8 cellular contexts compared by ENCODE assay signal in the genomic region with DNA sequence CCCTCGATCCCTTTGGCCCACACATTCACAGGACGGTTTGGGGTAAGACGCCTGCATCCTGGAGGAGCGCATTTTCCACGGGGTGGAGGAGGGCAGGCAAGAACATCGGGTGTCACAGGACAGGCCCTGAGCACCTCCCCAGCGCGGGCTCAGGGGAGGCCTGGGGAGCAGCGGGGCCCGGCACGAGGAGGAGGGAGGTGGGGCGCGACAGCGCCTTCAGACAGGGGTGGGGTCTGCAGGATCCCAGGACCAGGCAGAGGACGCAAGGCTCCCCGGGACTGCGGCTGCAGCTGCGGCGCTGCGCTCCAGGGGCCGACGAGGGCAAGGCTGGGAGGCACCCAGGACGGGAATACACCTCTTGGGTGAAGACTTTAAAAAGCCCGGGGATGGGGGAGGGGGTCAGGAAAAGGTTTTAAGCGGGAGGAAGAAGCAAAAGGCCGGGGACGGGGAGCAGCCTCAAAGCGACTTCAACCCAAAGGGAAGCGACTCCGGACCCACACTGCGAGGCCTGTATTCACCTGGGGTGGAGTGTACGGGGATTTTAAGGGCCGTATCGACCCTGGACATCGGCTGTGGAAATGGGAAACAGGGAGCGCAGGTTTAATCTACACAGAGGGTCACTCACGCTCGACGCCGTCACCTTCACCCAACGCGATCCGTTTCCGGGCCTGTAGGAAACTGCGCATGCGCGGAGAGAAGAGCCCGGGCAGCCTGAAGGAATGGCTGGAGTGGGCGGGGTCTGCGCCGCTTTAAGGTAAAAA. TPM values are rescaled to one million over a fixed set of nuclear protein-coding genes. Genes with fewer than 3 reads are reported as not detected.
DNase-seq lines count a peak whose midpoint lies in the region; ATAC-seq, FAIRE-seq and TF ChIP-seq lines count a peak whose summit lies in the region.

TSS of gene ZNF415 (minus strand) at position 680 of the 761 bp plus-strand sequence. CDS start 10,234 bp downstream, outside the sequence.

- H3K36me3 Mint-ChIP-seq in natural killer cell, result peaks cover 25% of the 10 kb centered on the region

- DNase-seq in DMS79 treated with DMSO at 0.1 percent for 48 hours (lab: John Stamatoyannopoulos, UW) (peak; percentile 90), NCI-H526 (lab: John Stamatoyannopoulos, UW) (peak; percentile 84 to 94), frontal cortex (ENCODE audit: low spot score in 2 of 2) (peak; percentile 64 to 72), natural killer cell (peak; percentile 71)
- peak; percentile 28 for DNase-seq in activated naive CD4-positive, alpha-beta T cell treated with Interleukin-2 at 50 U/mL for 16 hours
- DNase-seq in stimulated activated naive CD8-positive, alpha-beta T cell treated with anti-CD3 and anti-CD28 coated beads, Interleukin-15, Interleukin-2, amounts not matched to agents 100 U/mL and 50 U/mL, for 24 hours, result peak; percentile 59

- no peaks in the 10 kb centered on the region for H3K27me3 Mint-ChIP-seq in natural killer cell (ENCODE audit: low read depth in 2 of 2)

- peak within 1 kb of the TSS; percentile 69 for H3K4me3 Mint-ChIP-seq in natural killer cell

- ATAC-seq in natural killer cell (peak in 2 of 3 donors; percentile 75 to 96), GM21367 (IDR thresholded peaks at IDR 0.05; ENCODE audit: unreplicated experiment) (no peak), GM19351 (IDR thresholded peaks at IDR 0.05; ENCODE audit: unreplicated experiment) (no peak)
- peak; percentile 52 for ATAC-seq in stimulated activated naive CD8-positive, alpha-beta T cell treated with anti-CD3 and anti-CD28 coated beads, Interleukin-15, Interleukin-2, amounts not matched to agents 100 U/mL and 50 U/mL, for 24 hours

- TF ChIP-seq CTCF in natural killer cell (IDR thresholded peaks at IDR 0.05), result no peak

- peak within 1 kb of the TSS; percentile 50 to 59 for H3K27ac Mint-ChIP-seq in natural killer cell

- no peak for FAIRE-seq in frontal cortex (lab: Jason Lieb, UNC)

- peaks cover 7 to 21% of the 10 kb centered on the region in 2 donors for H3K4me1 Mint-ChIP-seq in natural killer cell

- intact Hi-C loops in natural killer cell (cut with micrococcal nuclease), result no loop called here

- peaks cover 5 to 16% of the 10 kb centered on the region in 2 donors for H3K9me3 Mint-ChIP-seq in natural killer cell

RNA-seq across cellular contexts. Expression of gene ZNF415, which starts in this region (rescaled TPM):
- total RNA-seq in frontal cortex, result 23.6 TPM
- total RNA-seq in natural killer cell, result 1 to 10 TPM; 1.3 to 3.1 (median 1.7) TPM

Comparison
In these comparisons a context has a peak if more than half of its experiments do, and no peak if none do; other contexts are left out.
1. DNase-seq: peak in every context shown above with its lines; median percentile 90 in DMS79 treated with DMSO at 0.1 percent for 48 hours; 89 in NCI-H526; 71 in natural killer cell; 68 in frontal cortex; 59 in stimulated activated naive CD8-positive, alpha-beta T cell treated with anti-CD3 and anti-CD28 coated beads, Interleukin-15, Interleukin-2, amounts not matched to agents 100 U/mL and 50 U/mL, for 24 hours; 28 in activated naive CD4-positive, alpha-beta T cell treated with Interleukin-2 at 50 U/mL for 16 hours.
2. ATAC-seq: peak in natural killer cell (2 of 3) and stimulated activated naive CD8-positive, alpha-beta T cell treated with anti-CD3 and anti-CD28 coated beads, Interleukin-15, Interleukin-2, amounts not matched to agents 100 U/mL and 50 U/mL, for 24 hours (single experiment); none in GM21367 (single experiment) and GM19351 (single experiment).